In the genomic region with DNA sequence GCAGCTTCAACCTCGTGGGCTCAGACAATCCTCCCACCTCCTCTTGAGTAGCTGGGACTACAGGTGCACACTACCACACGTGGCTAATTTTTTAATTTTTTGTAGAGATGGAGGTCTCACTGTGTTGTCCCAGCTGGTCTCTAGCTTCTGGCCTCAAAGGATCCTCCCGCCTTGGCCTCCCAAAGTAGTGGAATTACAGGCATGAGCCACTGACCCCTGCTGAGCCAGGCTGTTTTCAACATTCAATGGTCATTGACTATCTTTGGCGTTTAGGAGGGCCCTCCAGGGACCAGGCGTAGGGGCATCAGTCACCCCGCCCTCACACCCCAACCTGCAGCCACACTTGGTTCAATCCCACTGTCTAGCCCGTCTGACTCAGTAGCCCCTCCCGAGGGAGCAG, we compare ENCODE assay signal across 25 cellular contexts. TPM values are rescaled to one million over a fixed set of nuclear protein-coding genes. Genes with fewer than 3 reads are reported as not detected.
"Had no signal": no experiment of that assay in that cellular context is flagged by ENCODE, and none has a peak within 500 bp of the region (broad histone marks: within the 10 kb centered on the region; RNA-seq: fewer than 3 reads in every experiment).

No MANE protein-coding gene starts in this region.

- H3K4me2 ChIP-seq: hepatocyte had no signal

- H3K27me3 ChIP-seq: hepatocyte, testis, tibial nerve had no signal

- H2AFZ ChIP-seq: hepatocyte, parathyroid adenoma had no signal

- DNase-seq: effector memory CD4-positive, alpha-beta T cell; head of caudate nucleus; kidney; left cardiac atrium; left ventricle myocardium inferior; lower lobe of right lung; naive B cell; psoas muscle; retina; stimulated activated CD4-positive, alpha-beta T cell treated with anti-CD3 and anti-CD28 coated beads, Interleukin-2, amount 100 ng/mL, for 24 hours; stimulated activated CD4-positive, alpha-beta T cell treated with anti-CD3 and anti-CD28 coated beads, Interleukin-4, amount 100 ng/mL, for 4 hours; stimulated activated naive B cell treated with anti-CD40 and anti-IgM and Interleukin-4, amounts not matched to agents 10 μg/mL and 1 μg/mL and 100 μg/mL, for 72 hours; stimulated activated naive CD8-positive, alpha-beta T cell treated with anti-CD3 and anti-CD28 coated beads, Interleukin-15, amount 100 ng/mL, for 72 hours; testis had no signal

- ATAC-seq: esophagus mucosa; left cardiac atrium; lower lobe of right lung; psoas muscle; sciatic nerve; stimulated activated naive B cell treated with anti-CD40 and anti-IgM and Interleukin-4, amounts not matched to agents 10 μg/mL and 1 μg/mL and 100 μg/mL, for 72 hours; stimulated activated naive CD8-positive, alpha-beta T cell treated with anti-CD3 and anti-CD28 coated beads, Interleukin-15, amount 100 ng/mL, for 72 hours had no signal

- H3K9me3 ChIP-seq: left ventricle myocardium inferior, lower lobe of right lung, psoas muscle, testis, tibial nerve had no signal

- H3K9ac ChIP-seq: parathyroid adenoma had no signal

- H3K4me1 ChIP-seq: psoas muscle had no signal

- H3K27ac ChIP-seq: hepatocyte, left ventricle myocardium inferior, lower lobe of right lung, parathyroid adenoma, psoas muscle, testis, tibial nerve had no signal

- FAIRE-seq: endometrium, kidney had no signal

- H3K4me3 ChIP-seq: hepatocyte, left ventricle myocardium inferior, lower lobe of right lung, psoas muscle, testis, tibial nerve had no signal

RNA-seq across cellular contexts. Expression of a gene that starts 11.0 kb away (rescaled TPM):
- total RNA-seq: esophagus mucosa, fibroblast of villous mesenchyme, kidney, lower lobe of right lung, omental fat pad, psoas muscle, sciatic nerve, skeletal muscle tissue, subcutaneous adipose tissue, tibial nerve, ureter had no signal

RNA-seq across cellular contexts. Expression of a gene that starts 42.4 kb away (rescaled TPM):
- total RNA-seq: psoas muscle, skeletal muscle tissue had no signal

RNA-seq across cellular contexts. Expression of a gene that starts 58.2 kb away (rescaled TPM):
- total RNA-seq: esophagus mucosa, fibroblast of villous mesenchyme, kidney, left cardiac atrium, left ventricle myocardium inferior, lower lobe of right lung, psoas muscle, skeletal muscle tissue, subcutaneous adipose tissue, tibial nerve, ureter had no signal
- polyA plus RNA-seq: psoas muscle had no signal
